29 cellular contexts compared by ENCODE assay signal in the genomic region with DNA sequence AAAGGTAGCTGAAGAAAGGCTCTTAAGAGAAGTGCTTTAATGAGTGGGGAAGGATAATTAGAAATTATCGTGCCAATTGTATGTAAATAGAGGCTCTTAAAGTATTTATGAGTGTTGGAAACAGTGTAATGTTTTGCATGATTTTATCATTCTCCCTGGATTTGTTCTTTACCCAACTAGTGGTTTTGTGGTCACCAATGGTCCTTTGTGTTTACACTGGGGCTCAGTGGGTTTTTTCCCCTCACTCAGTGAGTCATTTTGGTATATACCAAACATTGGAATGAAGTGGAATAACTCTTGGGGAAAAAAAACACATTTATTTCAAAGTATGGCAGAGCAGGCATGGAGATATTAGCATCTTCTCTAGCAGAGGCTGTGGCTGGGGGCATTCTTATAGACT. TPM values are rescaled to one million over a fixed set of nuclear protein-coding genes. Genes with fewer than 3 reads are reported as not detected.
"Had no signal": no experiment of that assay in that cellular context is flagged by ENCODE, and none has a peak within 500 bp of the region (broad histone marks: within the 10 kb centered on the region; RNA-seq: fewer than 3 reads in every experiment).

No MANE protein-coding gene starts in this region.

- DNase-seq: activated CD4-positive, alpha-beta T cell treated with anti-CD3 and anti-CD28 coated beads, Interleukin-2, amount 50 U/mL, for 4 hours; activated CD4-positive, CD25-positive, alpha-beta regulatory T cell treated with anti-CD3 and anti-CD28 coated beads, Interleukin-2, amount 50 U/mL, for 72 hours; activated CD8-positive, alpha-beta memory T cell treated with anti-CD3 and anti-CD28 coated beads for 24 hours; activated CD8-positive, alpha-beta memory T cell treated with anti-CD3 and anti-CD28 coated beads, Interleukin-2, amount 50 U/mL, for 4 hours; activated naive CD4-positive, alpha-beta T cell; activated naive CD8-positive, alpha-beta T cell treated with anti-CD3 and anti-CD28 coated beads for 36 hours; activated T-cell treated with anti-CD3 and anti-CD28 coated beads, Interleukin-2, amount 50 U/mL, for 24 hours; amniotic stem cell; brain microvascular endothelial cell; caudate nucleus; dermis blood vessel endothelial cell; effector CD8-positive, alpha-beta T cell; foreskin melanocyte; glutamatergic neuron; immature natural killer cell; kidney glomerular epithelial cell; left ventricle myocardium inferior; midbrain; natural killer cell; stimulated activated CD4-positive, alpha-beta T cell treated with anti-CD3 and anti-CD28 coated beads, Interleukin-12 subunit alpha, Interleukin-12 subunit beta, amount 100 ng/mL, for 4 hours; substantia nigra; T-cell; thyroid gland; upper lobe of right lung; WERI-Rb-1 had no signal

- H3K4me2 ChIP-seq: hepatocyte had no signal

- H3K4me1 ChIP-seq: left ventricle myocardium inferior, right atrium auricular region, thyroid gland, upper lobe of right lung had no signal

- H3K79me2 ChIP-seq: hepatocyte had no signal

- H3K4me3 ChIP-seq: hepatocyte, left ventricle myocardium inferior, right atrium auricular region, thyroid gland, upper lobe of right lung had no signal

- H2AFZ ChIP-seq: hepatocyte had no signal

- H3K36me3 ChIP-seq: brain microvascular endothelial cell, left ventricle myocardium inferior, right atrium auricular region, thyroid gland, upper lobe of right lung, WERI-Rb-1 had no signal

- H3K27ac ChIP-seq: brain microvascular endothelial cell, hepatocyte, left ventricle myocardium inferior, right atrium auricular region, thyroid gland, upper lobe of right lung, WERI-Rb-1 had no signal

- ATAC-seq: natural killer cell, T-cell, upper lobe of right lung had no signal

- H3K27me3 ChIP-seq: brain microvascular endothelial cell, hepatocyte, right atrium auricular region, thyroid gland had no signal

- H3K9me3 ChIP-seq: right atrium auricular region, thyroid gland, upper lobe of right lung had no signal

RNA-seq across cellular contexts. Expression of a gene that starts 20.8 kb away (rescaled TPM):
- total RNA-seq: activated naive CD8-positive, alpha-beta T cell treated with anti-CD3 and anti-CD28 coated beads for 36 hours; activated T-helper 2 cell treated with anti-CD3 and anti-CD28 coated beads, Interferon-gamma antibody, Interleukin-2, Interleukin-4, amounts not matched to agents 10 μg/mL and 5 μg/mL and 100 μg/mL, durations not matched to agents 14 hours and 24 hours and 36 hours; dermis blood vessel endothelial cell; lung microvascular endothelial cell; natural killer cell had no signal
